In the genomic region with DNA sequence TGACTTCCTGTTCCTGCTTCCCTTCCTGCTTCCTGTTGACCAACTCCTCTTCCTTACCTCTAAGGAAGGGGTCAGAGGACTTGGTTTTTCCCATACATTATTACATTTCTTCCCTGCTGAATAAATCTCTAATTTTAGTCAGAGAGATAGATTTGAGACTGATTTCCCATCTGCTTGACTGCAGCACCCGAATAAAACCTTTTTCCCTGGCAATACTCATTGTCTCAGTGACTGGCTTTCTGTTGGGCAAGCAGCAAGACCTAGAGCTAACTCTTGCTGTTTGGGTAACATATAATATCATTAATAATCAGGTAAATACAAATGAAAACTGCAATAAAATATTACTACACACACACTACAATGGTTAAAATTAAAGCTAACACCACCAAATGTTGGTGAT, we compare ENCODE assay signal across 30 cellular contexts.
"Had no signal": no experiment of that assay in that cellular context is flagged by ENCODE, and none has a peak within 500 bp of the region (broad histone marks: within the 10 kb centered on the region; RNA-seq: fewer than 3 reads in every experiment).

No MANE protein-coding gene starts in this region.

- H3K27me3 ChIP-seq: ascending aorta, breast epithelium, cardiac muscle cell, colonic mucosa had no signal

- H3K27ac ChIP-seq: ascending aorta, breast epithelium, cardiac muscle cell, colonic mucosa had no signal

- H3K27me3 Mint-ChIP-seq: activated CD4-positive, alpha-beta memory T cell treated with anti-CD3 and anti-CD28 coated beads for 36 hours; activated CD4-positive, alpha-beta T cell treated with anti-CD3 and anti-CD28 coated beads for 36 hours; activated CD4-positive, alpha-beta T cell treated with anti-CD3 and anti-CD28 coated beads, Interleukin-2, amount 10 ng/mL, durations not matched to agents 24 days and 14 days; activated naive CD4-positive, alpha-beta T cell treated with anti-CD3 and anti-CD28 coated beads, Interleukin-2, amount 10 ng/mL, durations not matched to agents 7 days and 5 days; activated naive CD8-positive, alpha-beta T cell treated with anti-CD3 and anti-CD28 coated beads, Interleukin-2, amount 10 ng/mL, durations not matched to agents 7 days and 5 days; activated T-cell treated with anti-CD3 and anti-CD28 coated beads, Interleukin-2, amount 50 U/mL, for 24 hours; T-helper 17 cell had no signal

- H3K9me3 ChIP-seq: ascending aorta, colonic mucosa had no signal

- H3K4me3 Mint-ChIP-seq: activated CD4-positive, alpha-beta memory T cell treated with anti-CD3 and anti-CD28 coated beads for 36 hours; activated CD4-positive, alpha-beta T cell treated with anti-CD3 and anti-CD28 coated beads for 36 hours; activated CD4-positive, alpha-beta T cell treated with anti-CD3 and anti-CD28 coated beads, Interleukin-2, amount 10 ng/mL, durations not matched to agents 24 days and 14 days; activated CD8-positive, alpha-beta T cell treated with anti-CD3 and anti-CD28 coated beads, Interleukin-2, amount 10 ng/mL, durations not matched to agents 7 days and 5 days; activated naive CD4-positive, alpha-beta T cell treated with anti-CD3 and anti-CD28 coated beads, Interleukin-2, amount 10 ng/mL, durations not matched to agents 7 days and 5 days; activated naive CD8-positive, alpha-beta T cell treated with anti-CD3 and anti-CD28 coated beads, Interleukin-2, amount 10 ng/mL, durations not matched to agents 7 days and 5 days; activated T-cell treated with anti-CD3 and anti-CD28 coated beads, Interleukin-2, amount 50 U/mL, for 24 hours; activated T-cell treated with anti-CD3 and anti-CD28 coated beads, Interleukin-2, amount 50 U/mL, for 72 hours; brain; T-helper 17 cell; T-helper 2 cell treated with Interferon-gamma antibody and Interleukin-4, amounts not matched to agents 5 μg/mL and 100 μg/mL, for 36 hours had no signal

- H3K36me3 Mint-ChIP-seq: activated CD4-positive, alpha-beta memory T cell treated with anti-CD3 and anti-CD28 coated beads for 36 hours; activated naive CD4-positive, alpha-beta T cell treated with anti-CD3 and anti-CD28 coated beads, Interleukin-2, amount 10 ng/mL, durations not matched to agents 7 days and 5 days; activated naive CD8-positive, alpha-beta T cell treated with anti-CD3 and anti-CD28 coated beads, Interleukin-2, amount 10 ng/mL, durations not matched to agents 7 days and 5 days; brain had no signal

- H3K27ac Mint-ChIP-seq: activated CD4-positive, alpha-beta memory T cell treated with anti-CD3 and anti-CD28 coated beads for 36 hours; activated CD4-positive, alpha-beta T cell treated with anti-CD3 and anti-CD28 coated beads for 36 hours; activated CD4-positive, alpha-beta T cell treated with anti-CD3 and anti-CD28 coated beads, Interleukin-2, amount 10 ng/mL, durations not matched to agents 24 days and 14 days; activated CD8-positive, alpha-beta T cell treated with anti-CD3 and anti-CD28 coated beads, Interleukin-2, amount 10 ng/mL, durations not matched to agents 7 days and 5 days; activated naive CD4-positive, alpha-beta T cell treated with anti-CD3 and anti-CD28 coated beads, Interleukin-2, amount 10 ng/mL, durations not matched to agents 7 days and 5 days; activated naive CD4-positive, alpha-beta T cell treated with anti-CD3 and anti-CD28 coated beads, Interleukin-2, amount 50 U/mL, for 72 hours; activated naive CD8-positive, alpha-beta T cell treated with anti-CD3 and anti-CD28 coated beads, Interleukin-2, amount 10 ng/mL, durations not matched to agents 7 days and 5 days; activated T-cell treated with anti-CD3 and anti-CD28 coated beads, Interleukin-2, amount 50 U/mL, for 24 hours; activated T-cell treated with anti-CD3 and anti-CD28 coated beads, Interleukin-2, amount 50 U/mL, for 72 hours; brain; T-helper 17 cell; T-helper 2 cell treated with Interferon-gamma antibody and Interleukin-4, amounts not matched to agents 5 μg/mL and 100 μg/mL, for 36 hours had no signal

- FAIRE-seq: frontal cortex had no signal

- DNase-seq: activated CD4-positive, alpha-beta memory T cell treated with anti-CD3 and anti-CD28 coated beads for 36 hours; activated CD4-positive, alpha-beta T cell treated with anti-CD3 and anti-CD28 coated beads for 36 hours; activated CD4-positive, alpha-beta T cell treated with anti-CD3 and anti-CD28 coated beads, Interleukin-2, amount 10 ng/mL, durations not matched to agents 24 days and 14 days; activated CD4-positive, CD25-positive, alpha-beta regulatory T cell; activated CD4-positive, CD25-positive, alpha-beta regulatory T cell treated with anti-CD3 and anti-CD28 coated beads, Interleukin-2, amount 50 U/mL, for 72 hours; activated CD8-positive, alpha-beta memory T cell treated with anti-CD3 and anti-CD28 coated beads, Interleukin-2, amount 50 U/mL, for 48 hours; activated CD8-positive, alpha-beta T cell treated with anti-CD3 and anti-CD28 coated beads, Interleukin-2, amount 10 ng/mL, durations not matched to agents 7 days and 5 days; activated gamma-delta T cell; activated naive CD4-positive, alpha-beta T cell; activated naive CD4-positive, alpha-beta T cell treated with anti-CD3 and anti-CD28 coated beads, Interleukin-2, amount 10 ng/mL, durations not matched to agents 7 days and 5 days; activated naive CD8-positive, alpha-beta T cell treated with anti-CD3 and anti-CD28 coated beads, Interleukin-2, amount 10 ng/mL, durations not matched to agents 7 days and 5 days; activated T-cell treated with anti-CD3 and anti-CD28 coated beads for 4 hours; activated T-cell treated with anti-CD3 and anti-CD28 coated beads, Interleukin-2, amount 50 U/mL, for 24 hours; activated T-cell treated with anti-CD3 and anti-CD28 coated beads, Interleukin-2, amount 50 U/mL, for 72 hours; central memory CD4-positive, alpha-beta T cell; cerebellar nuclear complex; colonic mucosa; effector CD8-positive, alpha-beta T cell; foreskin fibroblast; head of caudate nucleus; T-helper 17 cell; T1000 had no signal

- H3K36me3 ChIP-seq: ascending aorta, breast epithelium, cardiac muscle cell, colonic mucosa had no signal

- ATAC-seq: activated CD4-positive, alpha-beta T cell treated with anti-CD3 and anti-CD28 coated beads for 36 hours; activated CD8-positive, alpha-beta T cell treated with anti-CD3 and anti-CD28 coated beads, Interleukin-2, amount 10 ng/mL, durations not matched to agents 7 days and 5 days; activated naive CD4-positive, alpha-beta T cell treated with anti-CD3 and anti-CD28 coated beads, Interleukin-2, amount 50 U/mL, for 72 hours; activated T-cell treated with anti-CD3 and anti-CD28 coated beads, Interleukin-2, amount 50 U/mL, for 72 hours; esophagus mucosa; T-helper 17 cell had no signal

- H3K4me1 ChIP-seq: ascending aorta, breast epithelium, colonic mucosa had no signal

- H3K4me3 ChIP-seq: ascending aorta, breast epithelium, cardiac muscle cell, colonic mucosa had no signal

- H3K4me1 Mint-ChIP-seq: activated CD4-positive, alpha-beta T cell treated with anti-CD3 and anti-CD28 coated beads for 36 hours; activated CD4-positive, alpha-beta T cell treated with anti-CD3 and anti-CD28 coated beads, Interleukin-2, amount 10 ng/mL, durations not matched to agents 24 days and 14 days; activated naive CD4-positive, alpha-beta T cell treated with anti-CD3 and anti-CD28 coated beads, Interleukin-2, amount 10 ng/mL, durations not matched to agents 7 days and 5 days; activated naive CD8-positive, alpha-beta T cell treated with anti-CD3 and anti-CD28 coated beads, Interleukin-2, amount 10 ng/mL, durations not matched to agents 7 days and 5 days; brain; T-helper 17 cell had no signal
